ENCODE assay signal across 26 cellular contexts in genomic region chr11:77203901-77204755, GRCh38.
DNase-seq lines count a peak whose midpoint lies in the region; ATAC-seq and TF ChIP-seq lines count a peak whose summit lies in the region.
"Had no signal": no experiment of that assay in that cellular context is flagged by ENCODE, and none has a peak within 500 bp of the region (broad histone marks: within the 10 kb centered on the region; RNA-seq: fewer than 3 reads in every experiment).

No MANE protein-coding gene starts in this region.

- H3K36me3 ChIP-seq in MM.1S (replicated peaks; ENCODE audit: insufficient read depth, low read length), result no peaks in the 10 kb centered on the region
- H3K36me3 ChIP-seq in transverse colon, result no peaks in the 10 kb centered on the region
- no peaks in the 10 kb centered on the region for H3K36me3 ChIP-seq in GM23338 (ENCODE audit: insufficient read depth)
- H3K36me3 ChIP-seq: brain microvascular endothelial cell, pancreas, right atrium auricular region, vagina had no signal

- no peaks in the 10 kb centered on the region for H3K27me3 ChIP-seq in MM.1S (replicated peaks; ENCODE audit: insufficient read depth, low read length)
- H3K27me3 ChIP-seq in transverse colon, result no peaks in the 10 kb centered on the region
- H3K27me3 ChIP-seq in GM23338 (ENCODE audit: insufficient read depth), result no peaks in the 10 kb centered on the region
- H3K27me3 ChIP-seq: brain microvascular endothelial cell, pancreas, right atrium auricular region, vagina had no signal

- peak; percentile 11 for DNase-seq in activated CD8-positive, alpha-beta memory T cell treated with anti-CD3 and anti-CD28 coated beads, Interleukin-2, amount 50 U/mL, for 4 hours
- DNase-seq in activated CD8-positive, alpha-beta memory T cell treated with anti-CD3 and anti-CD28 coated beads for 24 hours, result no peak
- DNase-seq in MM.1S, result peak; percentile 4
- peak; percentile 37 for DNase-seq in left lobe of liver (ENCODE audit: low spot score)
- DNase-seq in transverse colon, result peak; percentile 1
- DNase-seq in GM23338 (ENCODE audit: low spot score), result no peak
- DNase-seq: activated gamma-delta T cell; brain microvascular endothelial cell; left ventricle myocardium superior; midbrain; naive thymus-derived CD4-positive, alpha-beta T cell; NCI-H1092 treated with DMSO at 0.1 percent for 48 hours; NCI-H187 treated with DMSO at 0.1 percent for 48 hours; NCI-H524 treated with DMSO at 0.1 percent for 48 hours; NK-92 treated with Interleukin-12 subunit alpha and Interleukin-12 subunit beta, amount 100 ng/mL, for 24 hours; PC-3; SHP77 treated with DMSO at 0.1 percent for 48 hours; stimulated activated CD4-positive, alpha-beta T cell treated with anti-CD3 and anti-CD28 coated beads, Interleukin-4, amount 100 ng/mL, for 1 hour had no signal

- peaks cover 12% of the 10 kb centered on the region for H3K27me3 Mint-ChIP-seq in GM23338 (ENCODE audit: insufficient read depth, low read depth, poor library complexity)
- H3K27me3 Mint-ChIP-seq: CD4-positive, alpha-beta T cell; naive thymus-derived CD4-positive, alpha-beta T cell had no signal

- no peak overlapping the region for H3K9ac ChIP-seq in MM.1S (ENCODE audit: low read length)

- TF ChIP-seq CTCF in MM.1S (IDR thresholded peaks at IDR 0.05; ENCODE audit: low read length) (no peak), transverse colon (IDR thresholded peaks at IDR 0.05) (no peak), GM23338 (conservative IDR thresholded peaks at IDR 0.05; ENCODE audit: low read depth in 2 of 2) (no peak)

- 83% methylated on average over 20 of the region's 20 CpGs; no CpG with 5 or more reads in 1 of the 2 donors for WGBS in transverse colon (ENCODE audit: low coverage in 1 of 2), 2 donors

- H3K36me3 Mint-ChIP-seq in GM23338 (ENCODE audit: low read depth), result no peaks in the 10 kb centered on the region; the same call in 2 of the 3 replicates
- H3K36me3 Mint-ChIP-seq: naive thymus-derived CD4-positive, alpha-beta T cell; stimulated activated effector memory CD8-positive, alpha-beta T cell treated with anti-CD3 and anti-CD28 coated beads, Interleukin-12 subunit alpha, Interleukin-12 subunit beta, amount 100 ng/mL, for 72 hours had no signal

- TF ChIP-seq POLR2A in transverse colon (IDR thresholded peaks at IDR 0.05), result no peak

- H4K20me1 ChIP-seq in MM.1S (ENCODE audit: insufficient read depth, low read length) (no peaks in the 10 kb centered on the region), GM23338 (replicated peaks; ENCODE audit: insufficient read depth) (no peaks in the 10 kb centered on the region)

- H3K4me1 ChIP-seq in MM.1S (ENCODE audit: low read length) (no peaks in the 10 kb centered on the region), transverse colon (no peaks in the 10 kb centered on the region), GM23338 (ENCODE audit: insufficient read depth) (no peaks in the 10 kb centered on the region)
- H3K4me1 ChIP-seq: pancreas, right atrium auricular region, vagina had no signal

- H3K4me3 Mint-ChIP-seq in GM23338, result no peak overlapping the region
- H3K4me3 Mint-ChIP-seq: CD4-positive, alpha-beta T cell; naive thymus-derived CD4-positive, alpha-beta T cell; stimulated activated effector memory CD8-positive, alpha-beta T cell treated with anti-CD3 and anti-CD28 coated beads, Interleukin-12 subunit alpha, Interleukin-12 subunit beta, amount 100 ng/mL, for 72 hours had no signal

- H3K79me2 ChIP-seq in MM.1S (ENCODE audit: low read length) (no peaks in the 10 kb centered on the region), GM23338 (replicated peaks; ENCODE audit: insufficient read depth) (no peaks in the 10 kb centered on the region)

- in situ Hi-C loops in transverse colon (cut with MboI; ENCODE audit: low pct_ligation_motif_present in 1 of 4, low pct_unique_long_range_greater_than_20kb in 1 of 4, low sequenced_read_pairs in 3 of 4), result no loop called here

- H2AFZ ChIP-seq in MM.1S (ENCODE audit: low read length), result no peak overlapping the region
- no peak overlapping the region for H2AFZ ChIP-seq in GM23338

- H3F3A ChIP-seq in MM.1S (ENCODE audit: insufficient read depth, low read length) (no peaks in the 10 kb centered on the region), GM23338 (replicated peaks; ENCODE audit: low read depth) (no peaks in the 10 kb centered on the region)

- H3K4me3 ChIP-seq in MM.1S (ENCODE audit: low read length) (no peak overlapping the region), transverse colon (no peak overlapping the region), GM23338 (no peak overlapping the region)
- H3K4me3 ChIP-seq: pancreas, right atrium auricular region, vagina had no signal

- no peak for TF ChIP-seq EP300 in transverse colon (IDR thresholded peaks at IDR 0.05; ENCODE audit: low read depth)

- ATAC-seq in left lobe of liver (no peak), HG02571 (IDR thresholded peaks at IDR 0.05; ENCODE audit: unreplicated experiment) (no peak), GM23338 (no peak), GM21423 (IDR thresholded peaks at IDR 0.05; ENCODE audit: unreplicated experiment) (no peak)
- ATAC-seq: left ventricle myocardium superior; naive thymus-derived CD4-positive, alpha-beta T cell; pancreas; PC-3; stimulated activated effector memory CD8-positive, alpha-beta T cell treated with anti-CD3 and anti-CD28 coated beads, Interleukin-12 subunit alpha, Interleukin-12 subunit beta, amount 100 ng/mL, for 72 hours had no signal

- no peak overlapping the region for H3K4me2 ChIP-seq in MM.1S (ENCODE audit: low read depth, low read length)
- H3K4me2 ChIP-seq in GM23338, result no peak overlapping the region

- H3K9me2 ChIP-seq in MM.1S (replicated peaks; ENCODE audit: insufficient read depth, low read length) (no peaks in the 10 kb centered on the region), GM23338 (ENCODE audit: insufficient read depth) (no peaks in the 10 kb centered on the region)

- H3K9me3 Mint-ChIP-seq in GM23338, result no peaks in the 10 kb centered on the region
- H3K9me3 Mint-ChIP-seq: CD4-positive, alpha-beta T cell; naive thymus-derived CD4-positive, alpha-beta T cell; stimulated activated effector memory CD8-positive, alpha-beta T cell treated with anti-CD3 and anti-CD28 coated beads, Interleukin-12 subunit alpha, Interleukin-12 subunit beta, amount 100 ng/mL, for 72 hours had no signal

- H3K27ac ChIP-seq in MM.1S (ENCODE audit: low read length) (no peak overlapping the region), transverse colon (no peak overlapping the region), GM23338 (ENCODE audit: low read depth) (no peak overlapping the region)
- H3K27ac ChIP-seq: brain microvascular endothelial cell, pancreas, right atrium auricular region, vagina, VCaP had no signal

- H3K27ac Mint-ChIP-seq in GM23338, result no peak overlapping the region
- H3K27ac Mint-ChIP-seq: CD4-positive, alpha-beta T cell; naive thymus-derived CD4-positive, alpha-beta T cell; stimulated activated effector memory CD8-positive, alpha-beta T cell treated with anti-CD3 and anti-CD28 coated beads, Interleukin-12 subunit alpha, Interleukin-12 subunit beta, amount 100 ng/mL, for 72 hours had no signal

- H3K4me1 Mint-ChIP-seq in GM23338, result peaks cover 3% of the 10 kb centered on the region; the same call in 1 of the 3 replicates

- intact Hi-C loops in transverse colon (cut with DNase I; ENCODE audit: low total_unique reads), result no loop called here

- no peaks in the 10 kb centered on the region for H3K9me3 ChIP-seq in MM.1S (replicated peaks; ENCODE audit: insufficient read depth, low read length)
- H3K9me3 ChIP-seq in transverse colon, result no peaks in the 10 kb centered on the region
- H3K9me3 ChIP-seq: pancreas, right atrium auricular region, vagina had no signal

TF ChIP-seq in GM23338, 12 proteins besides CTCF, POLR2A, EP300 and RAD21 (continues in another document):
- TF ChIP-seq CREB1 (CRISPR knock-in tag; IDR thresholded peaks at IDR 0.05; ENCODE audit: low read depth) (no peak), ZNF331 (CRISPR knock-in tag; IDR thresholded peaks at IDR 0.05; ENCODE audit: low read depth) (no peak), STAT1 (IDR thresholded peaks at IDR 0.05; ENCODE audit: unreplicated experiment) (no peak), EZH2 (IDR thresholded peaks at IDR 0.05; ENCODE audit: low read depth, unreplicated experiment) (no peak), EZH2phosphoT487 (IDR thresholded peaks at IDR 0.05; ENCODE audit: unreplicated experiment) (no peak), JUNB (IDR thresholded peaks at IDR 0.05; ENCODE audit: unreplicated experiment) (no peak), ETS1 (IDR thresholded peaks at IDR 0.05) (no peak)
- TF ChIP-seq, protein P1, sequence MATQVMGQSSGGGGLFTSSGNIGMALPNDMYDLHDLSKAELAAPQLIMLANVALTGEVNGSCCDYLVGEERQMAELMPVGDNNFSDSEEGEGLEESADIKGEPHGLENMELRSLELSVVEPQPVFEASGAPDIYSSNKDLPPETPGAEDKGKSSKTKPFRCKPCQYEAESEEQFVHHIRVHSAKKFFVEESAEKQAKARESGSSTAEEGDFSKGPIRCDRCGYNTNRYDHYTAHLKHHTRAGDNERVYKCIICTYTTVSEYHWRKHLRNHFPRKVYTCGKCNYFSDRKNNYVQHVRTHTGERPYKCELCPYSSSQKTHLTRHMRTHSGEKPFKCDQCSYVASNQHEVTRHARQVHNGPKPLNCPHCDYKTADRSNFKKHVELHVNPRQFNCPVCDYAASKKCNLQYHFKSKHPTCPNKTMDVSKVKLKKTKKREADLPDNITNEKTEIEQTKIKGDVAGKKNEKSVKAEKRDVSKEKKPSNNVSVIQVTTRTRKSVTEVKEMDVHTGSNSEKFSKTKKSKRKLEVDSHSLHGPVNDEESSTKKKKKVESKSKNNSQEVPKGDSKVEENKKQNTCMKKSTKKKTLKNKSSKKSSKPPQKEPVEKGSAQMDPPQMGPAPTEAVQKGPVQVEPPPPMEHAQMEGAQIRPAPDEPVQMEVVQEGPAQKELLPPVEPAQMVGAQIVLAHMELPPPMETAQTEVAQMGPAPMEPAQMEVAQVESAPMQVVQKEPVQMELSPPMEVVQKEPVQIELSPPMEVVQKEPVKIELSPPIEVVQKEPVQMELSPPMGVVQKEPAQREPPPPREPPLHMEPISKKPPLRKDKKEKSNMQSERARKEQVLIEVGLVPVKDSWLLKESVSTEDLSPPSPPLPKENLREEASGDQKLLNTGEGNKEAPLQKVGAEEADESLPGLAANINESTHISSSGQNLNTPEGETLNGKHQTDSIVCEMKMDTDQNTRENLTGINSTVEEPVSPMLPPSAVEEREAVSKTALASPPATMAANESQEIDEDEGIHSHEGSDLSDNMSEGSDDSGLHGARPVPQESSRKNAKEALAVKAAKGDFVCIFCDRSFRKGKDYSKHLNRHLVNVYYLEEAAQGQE (IDR thresholded peaks at IDR 0.05; ENCODE audit: unreplicated experiment), result no peak

Comparison
In these comparisons a context has a peak if more than half of its experiments do, and no peak if none do; other contexts are left out.
1. DNase-seq: peak in activated CD8-positive, alpha-beta memory T cell treated with anti-CD3 and anti-CD28 coated beads, Interleukin-2, amount 50 U/mL, for 4 hours (single experiment), MM.1S (single experiment), left lobe of liver (single experiment) and transverse colon (single experiment); none in activated CD8-positive, alpha-beta memory T cell treated with anti-CD3 and anti-CD28 coated beads for 24 hours (single experiment) and GM23338 (single experiment).